ENCODE assay signal across 1 cellular context in genomic region chr17:78421534-78422266, GRCh38.
TF ChIP-seq lines count a peak whose summit lies in the region.

No MANE protein-coding gene starts in this region.

TF ChIP-seq in HepG2, 621 proteins besides CTCF, POLR2A, EP300 and RAD21 (continued from another document and continues in another):
- TF ChIP-seq, protein P1, sequence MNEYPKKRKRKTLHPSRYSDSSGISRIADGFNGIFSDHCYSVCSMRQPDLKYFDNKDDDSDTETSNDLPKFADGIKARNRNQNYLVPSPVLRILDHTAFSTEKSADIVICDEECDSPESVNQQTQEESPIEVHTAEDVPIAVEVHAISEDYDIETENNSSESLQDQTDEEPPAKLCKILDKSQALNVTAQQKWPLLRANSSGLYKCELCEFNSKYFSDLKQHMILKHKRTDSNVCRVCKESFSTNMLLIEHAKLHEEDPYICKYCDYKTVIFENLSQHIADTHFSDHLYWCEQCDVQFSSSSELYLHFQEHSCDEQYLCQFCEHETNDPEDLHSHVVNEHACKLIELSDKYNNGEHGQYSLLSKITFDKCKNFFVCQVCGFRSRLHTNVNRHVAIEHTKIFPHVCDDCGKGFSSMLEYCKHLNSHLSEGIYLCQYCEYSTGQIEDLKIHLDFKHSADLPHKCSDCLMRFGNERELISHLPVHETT (CRISPR knock-in tag; conservative IDR thresholded peaks at IDR 0.05) = peak; percentile 82
- TF ChIP-seq RBFOX2 (IDR thresholded peaks at IDR 0.05; ENCODE audit: low read depth, low read length) (no peak), U2AF2 (IDR thresholded peaks at IDR 0.05; ENCODE audit: low read depth, low read length) (no peak), TSC22D2 (CRISPR knock-in tag; IDR thresholded peaks at IDR 0.05; ENCODE audit: borderline replicate concordance) (no peak), SMC3 (IDR thresholded peaks at IDR 0.05; ENCODE audit: low read length) (peak; percentile 79), DZIP1 (CRISPR knock-in tag; IDR thresholded peaks at IDR 0.05) (no peak), ZNF670 (CRISPR knock-in tag; IDR thresholded peaks at IDR 0.05; ENCODE audit: borderline replicate concordance) (no peak), ZNF724P (CRISPR knock-in tag; IDR thresholded peaks at IDR 0.05; ENCODE audit: borderline replicate concordance) (no peak), NRL (CRISPR knock-in tag; IDR thresholded peaks at IDR 0.05; ENCODE audit: borderline replicate concordance) (peak; percentile 67; the same call in 1 of the 2 replicates), NCOA5 (CRISPR knock-in tag; IDR thresholded peaks at IDR 0.05) (no peak), ZBTB25 (CRISPR knock-in tag; IDR thresholded peaks at IDR 0.05) (peak; percentile 49; the same call in 1 of the 2 replicates), ZNF253 (CRISPR knock-in tag; IDR thresholded peaks at IDR 0.05; ENCODE audit: borderline replicate concordance) (0 out of 2 replicates have a peak, but pooled peaks have one; percentile 69), MTA1 (CRISPR knock-in tag; IDR thresholded peaks at IDR 0.05; ENCODE audit: borderline replicate concordance) (peak; percentile 99), MLX (CRISPR knock-in tag; IDR thresholded peaks at IDR 0.05) (peak; percentile 70; the same call in 1 of the 2 replicates), RXRA (CRISPR knock-in tag; IDR thresholded peaks at IDR 0.05) (peak; percentile 98), E2F1 (CRISPR knock-in tag; IDR thresholded peaks at IDR 0.05) (no peak), ZXDC (CRISPR knock-in tag; IDR thresholded peaks at IDR 0.05) (peak; percentile 99), JARID2 (CRISPR knock-in tag; IDR thresholded peaks at IDR 0.05; ENCODE audit: insufficient replicate concordance) (peak; percentile 77), ZNF589 (CRISPR knock-in tag; conservative IDR thresholded peaks at IDR 0.05) (peak; percentile 51), ZNF281 (CRISPR knock-in tag; IDR thresholded peaks at IDR 0.05; ENCODE audit: borderline replicate concordance) (peak; percentile 78; the same call in 1 of the 2 replicates), NFKBIZ (CRISPR knock-in tag; IDR thresholded peaks at IDR 0.05) (peak; percentile 96), ETV5 (CRISPR knock-in tag; IDR thresholded peaks at IDR 0.05; ENCODE audit: borderline replicate concordance) (peak; percentile 82; the same call in 1 of the 2 replicates), FOXO1 (CRISPR knock-in tag; IDR thresholded peaks at IDR 0.05) (peak; percentile 97), ZHX2 (IDR thresholded peaks at IDR 0.05; ENCODE audit: low read depth) (peak; percentile 47; the same call in 1 of the 2 replicates), ZHX2 (CRISPR knock-in tag; IDR thresholded peaks at IDR 0.05; ENCODE audit: borderline replicate concordance) (no peak; the same call in 1 of the 2 replicates), NFKB2 (CRISPR knock-in tag; IDR thresholded peaks at IDR 0.05; ENCODE audit: borderline replicate concordance) (peak; percentile 48; the same call in 1 of the 2 replicates), SPEN (CRISPR knock-in tag; IDR thresholded peaks at IDR 0.05; ENCODE audit: low read depth) (peak; percentile 65), ATM (IDR thresholded peaks at IDR 0.05; ENCODE audit: borderline replicate concordance) (peak; percentile 41; the same call in 1 of the 2 replicates), TCF7L2 (IDR thresholded peaks at IDR 0.05; ENCODE audit: low read depth, low read length) (no peak; the same call in 1 of the 2 replicates), ZNF207 (IDR thresholded peaks at IDR 0.05; ENCODE audit: borderline replicate concordance) (no peak)
- TF ChIP-seq, protein P2, sequence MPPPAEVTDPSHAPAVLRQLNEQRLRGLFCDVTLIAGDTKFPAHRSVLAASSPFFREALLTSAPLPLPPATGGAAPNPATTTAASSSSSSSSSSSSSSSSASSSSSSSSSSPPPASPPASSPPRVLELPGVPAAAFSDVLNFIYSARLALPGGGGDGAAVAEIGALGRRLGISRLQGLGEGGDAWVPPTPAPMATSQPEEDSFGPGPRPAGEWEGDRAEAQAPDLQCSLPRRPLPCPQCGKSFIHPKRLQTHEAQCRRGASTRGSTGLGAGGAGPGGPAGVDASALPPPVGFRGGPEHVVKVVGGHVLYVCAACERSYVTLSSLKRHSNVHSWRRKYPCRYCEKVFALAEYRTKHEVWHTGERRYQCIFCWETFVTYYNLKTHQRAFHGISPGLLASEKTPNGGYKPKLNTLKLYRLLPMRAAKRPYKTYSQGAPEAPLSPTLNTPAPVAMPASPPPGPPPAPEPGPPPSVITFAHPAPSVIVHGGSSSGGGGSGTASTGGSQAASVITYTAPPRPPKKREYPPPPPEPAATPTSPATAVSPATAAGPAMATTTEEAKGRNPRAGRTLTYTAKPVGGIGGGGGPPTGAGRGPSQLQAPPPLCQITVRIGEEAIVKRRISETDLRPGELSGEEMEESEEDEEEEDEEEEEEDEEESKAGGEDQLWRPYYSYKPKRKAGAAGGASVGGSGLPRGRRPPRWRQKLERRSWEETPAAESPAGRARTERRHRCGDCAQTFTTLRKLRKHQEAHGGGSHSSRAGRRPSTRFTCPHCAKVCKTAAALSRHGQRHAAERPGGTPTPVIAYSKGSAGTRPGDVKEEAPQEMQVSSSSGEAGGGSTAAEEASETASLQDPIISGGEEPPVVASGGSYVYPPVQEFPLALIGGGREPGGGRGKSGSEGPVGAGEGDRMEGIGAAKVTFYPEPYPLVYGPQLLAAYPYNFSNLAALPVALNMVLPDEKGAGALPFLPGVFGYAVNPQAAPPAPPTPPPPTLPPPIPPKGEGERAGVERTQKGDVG (CRISPR knock-in tag; IDR thresholded peaks at IDR 0.05; ENCODE audit: borderline replicate concordance) = peak; percentile 83; the same call in 1 of the 2 replicates
